In the genomic region with DNA sequence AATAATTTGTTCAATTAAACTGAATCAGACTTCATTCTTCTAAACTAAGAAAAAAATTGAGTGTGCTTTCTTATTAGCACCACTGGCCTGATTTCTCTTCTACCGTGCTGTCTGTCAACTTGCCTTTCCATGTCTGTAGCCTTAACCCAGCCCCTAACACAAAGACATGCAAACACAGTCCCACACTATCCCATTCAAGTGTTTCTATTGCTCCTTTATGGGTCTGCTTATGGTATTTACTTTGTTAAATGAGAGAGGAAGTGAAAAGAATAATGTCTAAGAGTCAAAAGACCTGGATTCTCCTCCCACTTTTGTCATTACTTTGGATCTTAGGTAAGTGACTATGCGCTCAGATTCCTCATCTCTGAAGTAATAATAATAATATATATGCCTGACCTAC, we compare ENCODE assay signal across 1 cellular context.
TF ChIP-seq lines count a peak whose summit lies in the region.

No MANE protein-coding gene starts in this region.

TF ChIP-seq in GM23338, 12 proteins besides CTCF, POLR2A, EP300 and RAD21 (continued from another document):
- TF ChIP-seq POLR2AphosphoS5 (IDR thresholded peaks at IDR 0.05; ENCODE audit: low read depth): no peak
- TF ChIP-seq EZH2phosphoT487 (IDR thresholded peaks at IDR 0.05; ENCODE audit: unreplicated experiment): no peak
